Comparison of ENCODE assay signal across 8 cellular contexts in the genomic region with DNA sequence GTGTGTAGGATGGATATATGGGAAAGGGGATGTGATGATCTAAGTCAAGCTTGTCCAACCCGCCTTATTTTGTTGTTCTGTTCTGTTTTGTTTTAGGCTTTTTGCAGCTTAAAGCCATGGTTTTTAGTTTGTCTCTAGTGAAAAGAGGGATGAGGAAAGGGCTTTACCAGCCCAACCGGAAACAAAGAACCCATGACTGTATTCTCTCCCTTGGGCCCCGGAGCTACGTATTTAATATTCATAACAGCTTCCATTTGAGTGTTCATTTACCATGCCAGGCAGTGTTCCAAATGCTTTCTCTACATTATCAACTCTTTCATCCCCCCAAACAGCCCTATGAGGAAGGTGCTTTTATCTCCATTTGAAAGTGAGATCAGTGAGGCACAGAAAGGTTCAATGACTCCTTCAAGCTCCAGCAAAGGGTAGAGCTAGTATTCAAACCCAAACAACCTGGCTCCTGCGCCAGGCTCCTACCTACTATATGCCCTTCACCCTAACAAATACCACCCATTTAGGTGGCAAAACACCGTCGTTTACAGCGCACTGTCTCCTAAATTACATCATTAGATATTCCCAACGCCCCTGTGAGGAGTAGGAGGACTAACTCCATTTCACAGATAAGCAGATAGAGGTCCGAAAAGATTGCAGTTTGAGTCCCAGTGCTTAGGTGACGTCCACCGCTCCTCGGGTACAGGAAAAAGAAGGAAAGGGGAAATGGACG. TPM values are rescaled to one million over a fixed set of nuclear protein-coding genes. Genes with fewer than 3 reads are reported as not detected.
DNase-seq lines count a peak whose midpoint lies in the region; ATAC-seq and TF ChIP-seq lines count a peak whose summit lies in the region.

No MANE protein-coding gene starts in this region.

- DNase-seq in GM13976 (ENCODE audit: low spot score) (peak; percentile 5), immature natural killer cell (no peak), retina (no peak), GF-D8 (lab: John Stamatoyannopoulos, UW) (no peak)
- no peak for DNase-seq in stimulated activated naive CD8-positive, alpha-beta T cell treated with anti-CD3 and anti-CD28 coated beads, Interleukin-15, amount 100 ng/mL, for 72 hours

- H3K4me3 Mint-ChIP-seq in immature natural killer cell = peak overlapping the region; percentile 92 to 97 (median 96)
- H3K4me3 Mint-ChIP-seq in stimulated activated naive CD8-positive, alpha-beta T cell treated with anti-CD3 and anti-CD28 coated beads, Interleukin-15, amount 100 ng/mL, for 72 hours = peak overlapping the region; percentile 80 to 94

- H3K27ac ChIP-seq in HUES64 (ENCODE audit: low read depth, low read length) (peak overlapping the region; percentile 88), angular gyrus (ENCODE audit: low read depth, low read length) (peak overlapping the region; percentile 97)

- H3K9me3 Mint-ChIP-seq in immature natural killer cell = no peaks in the 10 kb centered on the region
- H3K9me3 Mint-ChIP-seq in stimulated activated naive CD8-positive, alpha-beta T cell treated with anti-CD3 and anti-CD28 coated beads, Interleukin-15, amount 100 ng/mL, for 72 hours = no peaks in the 10 kb centered on the region

- no peak for TF ChIP-seq CTCF in GM13976 (IDR thresholded peaks at IDR 0.05; ENCODE audit: borderline replicate concordance, control extremely low read depth, extremely low read depth, insufficient read depth, missing control alignments)

- H3K27ac Mint-ChIP-seq in immature natural killer cell = peak overlapping the region; percentile 93 to 99 (median 98)
- peak overlapping the region; percentile 97 to 98 for H3K27ac Mint-ChIP-seq in stimulated activated naive CD8-positive, alpha-beta T cell treated with anti-CD3 and anti-CD28 coated beads, Interleukin-15, amount 100 ng/mL, for 72 hours

- peak overlapping the region; percentile 86 for H3K9ac ChIP-seq in HUES64 (ENCODE audit: low read depth, low read length)

- no peak for ATAC-seq in stimulated activated naive CD8-positive, alpha-beta T cell treated with anti-CD3 and anti-CD28 coated beads, Interleukin-15, amount 100 ng/mL, for 72 hours
- ATAC-seq in GM21526 (IDR thresholded peaks at IDR 0.05; ENCODE audit: low FRiP score, unreplicated experiment) = no peak

- H3K27me3 Mint-ChIP-seq in immature natural killer cell (ENCODE audit: low read depth in 3 of 3) = peaks cover 0 to 9% (median 6%) of the 10 kb centered on the region in 3 donors
- H3K27me3 Mint-ChIP-seq in stimulated activated naive CD8-positive, alpha-beta T cell treated with anti-CD3 and anti-CD28 coated beads, Interleukin-15, amount 100 ng/mL, for 72 hours = no peaks in the 10 kb centered on the region

- peaks cover 9% of the 10 kb centered on the region for H3K4me1 ChIP-seq in HUES64 (ENCODE audit: insufficient read depth, low read length)

- H3K4me3 ChIP-seq in HUES64 (ENCODE audit: low read length) = peak overlapping the region; percentile 88

- H3K36me3 Mint-ChIP-seq in immature natural killer cell = peaks cover 0 to 10% (median 5%) of the 10 kb centered on the region in 3 donors

- H3K4me1 Mint-ChIP-seq in immature natural killer cell = peaks cover 42 to 67% of the 10 kb centered on the region in 2 donors
- H3K4me1 Mint-ChIP-seq in stimulated activated naive CD8-positive, alpha-beta T cell treated with anti-CD3 and anti-CD28 coated beads, Interleukin-15, amount 100 ng/mL, for 72 hours = peaks cover 65% of the 10 kb centered on the region

- WGBS in HUES64 = 14% methylated on average over 14 of the region's 14 CpGs

- peaks cover 40% of the 10 kb centered on the region for H3K36me3 ChIP-seq in HUES64 (ENCODE audit: insufficient read depth, low read length)

- no peaks in the 10 kb centered on the region for H3K27me3 ChIP-seq in HUES64 (ENCODE audit: insufficient read depth, low read length)

- in situ Hi-C loops in GM13976 (cut with MboI; ENCODE audit: low sequenced_read_pairs, unreplicated experiment) = no loop called here

- H3K9me3 ChIP-seq in HUES64 (ENCODE audit: insufficient read depth, low read depth, low read length) = no peaks in the 10 kb centered on the region

RNA-seq across cellular contexts. Expression of a gene that starts 27.8 kb away (rescaled TPM):
- 26.8 TPM for polyA plus RNA-seq in HUES64 (2013, experiment 1 of 2)
- 25.9 TPM for polyA plus RNA-seq in HUES64 (2013, experiment 2 of 2)
- polyA plus RNA-seq in immature natural killer cell = 10 to 100 TPM; 14.5 to 34.9 (median 28.3) TPM

RNA-seq across cellular contexts. Expression of a gene that starts 43.7 kb away (rescaled TPM):
- 0.15 TPM for polyA plus RNA-seq in HUES64 (2013, experiment 1 of 2)
- 0.19 TPM for polyA plus RNA-seq in HUES64 (2013, experiment 2 of 2)
- 1 to 10 TPM; 1.4 to 1.9 (median 1.7) TPM for polyA plus RNA-seq in immature natural killer cell
